8 cellular contexts compared by ENCODE assay signal in genomic region chr19:52028780-52029123, GRCh38. TPM values are rescaled to one million over a fixed set of nuclear protein-coding genes. Genes with fewer than 3 reads are reported as not detected.
A peak's percentile ranks its signal among the peaks of the same experiment; 100 is the strongest.
DNase-seq lines count a peak whose midpoint lies in the region; ATAC-seq and TF ChIP-seq lines count a peak whose summit lies in the region.

No MANE protein-coding gene starts in this region.

- H3K27me3 ChIP-seq in mammary epithelial cell (ENCODE audit: insufficient read depth, low read length) (no peaks in the 10 kb centered on the region), vagina (no peaks in the 10 kb centered on the region)

- CTCF ChIA-PET in AG04449 (lab: Yijun Ruan, JAX) = no interaction called here
- CTCF ChIA-PET in mammary epithelial cell (lab: Charles Lee; ENCODE audit: low non-redundant PET) = interaction anchor here (0.7 to 0.8 kb wide), 2 partner anchors 73 to 219 kb away, joined by 3 to 5 read pairs; no protein-coding TSS in a partner anchor

- H3K36me3 ChIP-seq in mammary epithelial cell (ENCODE audit: insufficient read depth, low read length) (peaks cover 2% of the 10 kb centered on the region), vagina (peaks cover 3 to 44% of the 10 kb centered on the region in 2 donors)

- H3K27ac ChIP-seq in mammary epithelial cell (ENCODE audit: insufficient read depth, low read depth, low read length) (peak overlapping the region; percentile 85), vagina (peak overlapping the region; percentile 92)

- peak overlapping the region; percentile 92 for H3K4me3 Mint-ChIP-seq in memory B cell

- peaks cover 13% of the 10 kb centered on the region for H3K9me3 Mint-ChIP-seq in memory B cell

- intact Hi-C loops in mammary epithelial cell (cut with micrococcal nuclease) (loop anchor here (5.0 to 10.0 kb wide), 2 partner anchors 101 to 206 kb away; partner anchors contain the start of gene ZNF613), vagina (cut with DNase I) (no loop called here)

- peaks cover 19% of the 10 kb centered on the region for H3K79me2 ChIP-seq in mammary epithelial cell (ENCODE audit: insufficient read depth, low read length)

- BruUV-seq in mammary epithelial cell (replicated peaks; lab: Mats Ljungman, UMichigan) = TSS peak; percentile 58

- TF ChIP-seq CTCF in AG04449 (IDR thresholded peaks at IDR 0.05; ENCODE audit: insufficient read depth, low read length, missing control alignments) (no peak), mammary epithelial cell (conservative IDR thresholded peaks at IDR 0.05 in 1 of 2, IDR thresholded peaks at IDR 0.05 in 1 of 2; ENCODE audit: extremely low read depth in 1 of 2, insufficient read depth in 1 of 2, low read depth in 1 of 2, low read length in 2 of 2) (no peak), vagina (IDR thresholded peaks at IDR 0.05) (no peak)

- no peak for TF ChIP-seq POLR2A in vagina (IDR thresholded peaks at IDR 0.05)

- in situ Hi-C loops in mammary epithelial cell (cut with MboI; ENCODE audit: low sequenced_read_pairs in 2 of 2) = no loop called here

- POLR2A ChIA-PET in AG04449 (lab: Yijun Ruan, JAX) = interaction anchor here (1.3 kb wide), 1 partner anchor 21 kb away, joined by 8 read pairs; the partner anchor contains the start of gene ZNF615

- WGBS in mammary epithelial cell (ENCODE audit: low coverage, missing lambda C conversion rate) = 23% methylated on average over 5 of the region's 5 CpGs

- peak overlapping the region; percentile 98 for H2AFZ ChIP-seq in mammary epithelial cell (ENCODE audit: low read depth, low read length)

- H4K20me1 ChIP-seq in mammary epithelial cell (ENCODE audit: insufficient read depth, low read length) = no peaks in the 10 kb centered on the region

- peak overlapping the region; percentile 91 for H3K4me2 ChIP-seq in mammary epithelial cell (ENCODE audit: insufficient read depth, low read depth, low read length)

- peak overlapping the region; percentile 93 for H3K27ac Mint-ChIP-seq in memory B cell

- H3K9me3 ChIP-seq in mammary epithelial cell (replicated peaks; ENCODE audit: insufficient read depth, low read length) (peaks cover 27% of the 10 kb centered on the region), vagina (peaks cover 39% of the 10 kb centered on the region)

- H3K4me3 ChIP-seq in AG04449 (ENCODE audit: low read depth, low read length) (peak overlapping the region; percentile 99), mammary epithelial cell (replicated peaks in 1 of 3; ENCODE audit: insufficient read depth in 1 of 3, low read depth in 2 of 3, low read length in 3 of 3) (peak overlapping the region; percentile 73 to 93 (median 84)), vagina (peak overlapping the region; percentile 77 to 84)
- peak overlapping the region; percentile 77 for H3K4me3 ChIP-seq in Jurkat, Clone E6-1 (ENCODE audit: low read length)

- ATAC-seq in GM19438 (IDR thresholded peaks at IDR 0.05; ENCODE audit: low read depth, unreplicated experiment) = peak; percentile 9
- peak; percentile 27 for ATAC-seq in memory B cell (ENCODE audit: low read depth)

- peaks cover 30% of the 10 kb centered on the region for H3K36me3 Mint-ChIP-seq in memory B cell

- DNase-seq in AG04449 (ENCODE audit: low read depth, low spot score) (no peak), mammary epithelial cell (no peak), memory B cell (ENCODE audit: low spot score in 2 of 2) (no peak), vagina (ENCODE audit: extremely low spot score in 2 of 2) (no peak), GM19240 (ENCODE audit: insufficient read length, low spot score) (no peak), A172 (ENCODE audit: low spot score) (no peak)
- DNase-seq in Jurkat, Clone E6-1 (ENCODE audit: low read depth, low spot score) = no peak

- H3K4me1 ChIP-seq in mammary epithelial cell (ENCODE audit: insufficient read depth, low read length) (no peaks in the 10 kb centered on the region), vagina (peaks cover 27% of the 10 kb centered on the region)

- H3K27me3 Mint-ChIP-seq in memory B cell = no peaks in the 10 kb centered on the region

- H3K4me1 Mint-ChIP-seq in memory B cell = peaks cover 19% of the 10 kb centered on the region

- dilution Hi-C loops in mammary epithelial cell (cut with HindIII; ENCODE audit: low sequenced_read_pairs) = no loop called here

- H3K9ac ChIP-seq in mammary epithelial cell (ENCODE audit: insufficient read depth, low read length) = peak overlapping the region; percentile 82

RNA-seq across cellular contexts. Expression of gene ZNF614, which starts 0.6 kb away (rescaled TPM):
- 3.5 TPM for polyA plus RNA-seq in Jurkat, Clone E6-1 (2012; ENCODE audit: insufficient read depth, insufficient read length)
- total RNA-seq in mammary epithelial cell (1 to 10 TPM; 8.7 to 9.1 TPM), vagina (5.9 TPM)
- polyA plus RNA-seq in mammary epithelial cell = 4.7 TPM
- polyA minus RNA-seq in mammary epithelial cell = 0.57 TPM
- total RNA-seq in A172 (2014; rRNA removed; shearing (Covaris generic)) = 14.3 and 15.3 TPM in 2 replicates

RNA-seq across cellular contexts. Expression of gene ZNF432, which starts 19.9 kb away (rescaled TPM):
- polyA plus RNA-seq in Jurkat, Clone E6-1 (2012; ENCODE audit: insufficient read depth, insufficient read length) = 0.86 TPM
- 10 to 100 TPM in 1 of 2 donors, 1 to 10 TPM in 1; 9.3 to 26.5 TPM for total RNA-seq in mammary epithelial cell
- polyA plus RNA-seq in mammary epithelial cell = 2.2 TPM
- 4.7 TPM for polyA minus RNA-seq in mammary epithelial cell
- 14.0 TPM for total RNA-seq in vagina
- 3.5 and 5.0 TPM in 2 replicates for total RNA-seq in A172 (2014; rRNA removed; shearing (Covaris generic))

RNA-seq across cellular contexts. Expression of gene ZNF615, which starts 20.7 kb away (rescaled TPM):
- not detected for polyA plus RNA-seq in Jurkat, Clone E6-1 (2012; ENCODE audit: insufficient read depth, insufficient read length)
- total RNA-seq in mammary epithelial cell (1 to 10 TPM; 7.3 to 9.5 TPM), vagina (6.4 TPM)
- polyA plus RNA-seq in mammary epithelial cell = 2.5 TPM
- polyA minus RNA-seq in mammary epithelial cell = 2.4 TPM
- total RNA-seq in A172 (2014; rRNA removed; shearing (Covaris generic)) = 7.9 and 9.3 TPM in 2 replicates

RNA-seq across cellular contexts. Expression of gene ZNF350, which starts 42.1 kb away (rescaled TPM):
- polyA plus RNA-seq in Jurkat, Clone E6-1 (2012; ENCODE audit: insufficient read depth, insufficient read length) = 1.3 TPM
- total RNA-seq in mammary epithelial cell (1 to 10 TPM; 7.7 to 8.8 TPM), vagina (8.6 TPM)
- polyA plus RNA-seq in mammary epithelial cell = 3.0 TPM
- not detected for polyA minus RNA-seq in mammary epithelial cell
- total RNA-seq in A172 (2014; rRNA removed; shearing (Covaris generic)) = 7.1 and 7.8 TPM in 2 replicates
